ENCODE assay signal across 8 cellular contexts in genomic region chr19:15449620-15450527, GRCh38. TPM values are rescaled to one million over a fixed set of nuclear protein-coding genes. Genes with fewer than 3 reads are reported as not detected.
DNase-seq lines count a peak whose midpoint lies in the region; ATAC-seq and TF ChIP-seq lines count a peak whose summit lies in the region.

A gene with protein sequence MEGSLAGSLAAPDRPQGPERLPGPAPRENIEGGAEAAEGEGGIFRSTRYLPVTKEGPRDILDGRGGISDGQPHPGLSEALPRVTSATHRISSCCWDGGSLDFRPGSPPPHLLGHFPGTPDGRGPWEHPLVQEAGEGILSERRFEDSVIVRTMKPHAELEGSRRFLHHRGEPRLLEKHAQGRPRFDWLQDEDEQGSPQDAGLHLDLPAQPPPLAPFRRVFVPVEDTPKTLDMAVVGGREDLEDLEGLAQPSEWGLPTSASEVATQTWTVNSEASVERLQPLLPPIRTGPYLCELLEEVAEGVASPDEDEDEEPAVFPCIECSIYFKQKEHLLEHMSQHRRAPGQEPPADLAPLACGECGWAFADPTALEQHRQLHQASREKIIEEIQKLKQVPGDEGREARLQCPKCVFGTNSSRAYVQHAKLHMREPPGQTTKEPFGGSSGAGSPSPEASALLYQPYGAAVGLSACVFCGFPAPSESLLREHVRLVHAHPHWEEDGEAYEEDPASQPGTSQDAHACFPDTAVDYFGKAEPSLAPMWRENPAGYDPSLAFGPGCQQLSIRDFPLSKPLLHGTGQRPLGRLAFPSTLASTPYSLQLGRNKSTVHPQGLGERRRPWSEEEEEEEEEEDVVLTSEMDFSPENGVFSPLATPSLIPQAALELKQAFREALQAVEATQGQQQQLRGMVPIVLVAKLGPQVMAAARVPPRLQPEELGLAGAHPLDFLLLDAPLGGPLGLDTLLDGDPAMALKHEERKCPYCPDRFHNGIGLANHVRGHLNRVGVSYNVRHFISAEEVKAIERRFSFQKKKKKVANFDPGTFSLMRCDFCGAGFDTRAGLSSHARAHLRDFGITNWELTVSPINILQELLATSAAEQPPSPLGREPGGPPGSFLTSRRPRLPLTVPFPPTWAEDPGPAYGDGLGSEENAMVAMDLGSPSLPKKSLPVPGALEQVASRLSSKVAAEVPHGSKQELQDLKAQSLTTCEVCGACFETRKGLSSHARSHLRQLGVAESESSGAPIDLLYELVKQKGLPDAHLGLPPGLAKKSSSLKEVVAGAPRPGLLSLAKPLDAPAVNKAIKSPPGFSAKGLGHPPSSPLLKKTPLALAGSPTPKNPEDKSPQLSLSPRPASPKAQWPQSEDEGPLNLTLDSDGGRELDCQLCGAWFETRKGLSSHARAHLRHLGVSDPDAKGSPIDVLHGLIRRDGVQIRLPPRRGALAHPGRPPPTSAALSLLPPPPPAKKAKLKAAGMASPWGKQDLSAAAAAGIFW (N-terminal part only) (minus strand): TSS chr19:15449956. CDS start chr19:15448307, 1,649 bp downstream.

- H2AFZ ChIP-seq in SU-DHL-6 (ENCODE audit: low read depth, low read length, severe bottlenecking), result no peak within 1 kb of the TSS

- peak within 1 kb of the TSS; percentile 75 for H3K4me3 Mint-ChIP-seq in osteocyte (ENCODE audit: unreplicated experiment)

- peaks cover 8 to 25% of the 10 kb centered on the region in 2 donors for H3K36me3 Mint-ChIP-seq in activated naive CD4-positive, alpha-beta T cell treated with anti-CD3 and anti-CD28 coated beads, Interleukin-2, amount 50 U/mL, for 72 hours
- peaks cover 3% of the 10 kb centered on the region for H3K36me3 Mint-ChIP-seq in osteocyte (ENCODE audit: unreplicated experiment)

- H3K27ac ChIP-seq in HL-60 (replicated peaks), result no peak within 1 kb of the TSS
- H3K27ac ChIP-seq in SU-DHL-6 (ENCODE audit: low read depth, low read length), result no peak within 1 kb of the TSS
- peak within 1 kb of the TSS; percentile 83 for H3K27ac ChIP-seq in suprapubic skin

- H3K27me3 ChIP-seq in HL-60 (ENCODE audit: insufficient read depth, poor library complexity, severe bottlenecking) (no peaks in the 10 kb centered on the region), SU-DHL-6 (ENCODE audit: low read length) (no peaks in the 10 kb centered on the region), suprapubic skin (no peaks in the 10 kb centered on the region)

- TF ChIP-seq POLR2A in suprapubic skin (IDR thresholded peaks at IDR 0.05), result no peak

- intact Hi-C loops in head of caudate nucleus (cut with DNase I), result loop anchor here (10.0 kb wide), 1 partner anchor 325 kb away; a partner anchor contains a TSS

- peaks cover 2% of the 10 kb centered on the region for H3K27me3 Mint-ChIP-seq in osteocyte (ENCODE audit: unreplicated experiment)

- ATAC-seq in activated naive CD4-positive, alpha-beta T cell treated with anti-CD3 and anti-CD28 coated beads, Interleukin-2, amount 50 U/mL, for 72 hours, result peak; percentile 39 to 77

- peaks cover 26% of the 10 kb centered on the region for H3K4me1 ChIP-seq in suprapubic skin

- no peak within 1 kb of the TSS for H3K9ac ChIP-seq in SU-DHL-6 (ENCODE audit: low read length)

- peak within 1 kb of the TSS; percentile 13 to 86 for H3K27ac Mint-ChIP-seq in activated naive CD4-positive, alpha-beta T cell treated with anti-CD3 and anti-CD28 coated beads, Interleukin-2, amount 50 U/mL, for 72 hours
- H3K27ac Mint-ChIP-seq in osteocyte (ENCODE audit: unreplicated experiment), result peak within 1 kb of the TSS; percentile 87

- H4K20me1 ChIP-seq in SU-DHL-6 (ENCODE audit: low read depth, low read length), result no peaks in the 10 kb centered on the region

- H3K9me2 ChIP-seq in SU-DHL-6 (replicated peaks; ENCODE audit: insufficient read depth, low read length), result no peaks in the 10 kb centered on the region

- H3K4me2 ChIP-seq in SU-DHL-6 (ENCODE audit: low read depth, low read length, poor library complexity, severe bottlenecking), result peak within 1 kb of the TSS; percentile 33

- peak within 1 kb of the TSS; percentile 48 for H3K4me3 ChIP-seq in HL-60 (replicated peaks; ENCODE audit: insufficient read depth, low read length)
- H3K4me3 ChIP-seq in SU-DHL-6 (ENCODE audit: insufficient read depth, low read length, poor library complexity, severe bottlenecking), result no peak within 1 kb of the TSS
- peak within 1 kb of the TSS; percentile 79 for H3K4me3 ChIP-seq in suprapubic skin

- H3K36me3 ChIP-seq in SU-DHL-6 (ENCODE audit: low read length) (no peaks in the 10 kb centered on the region), suprapubic skin (no peaks in the 10 kb centered on the region)

- no peak for TF ChIP-seq EP300 in suprapubic skin (IDR thresholded peaks at IDR 0.05)

- 2% methylated on average over 18 of the region's 77 CpGs for WGBS in suprapubic skin

- DNase-seq in NCI-H1417 (lab: John Stamatoyannopoulos, UW) (peak; percentile 54 to 82 (median 76)), NCI-H1417 treated with DMSO at 0.1 percent for 48 hours (lab: John Stamatoyannopoulos, UW) (no peak), HL-60 (ENCODE audit: low read depth in 1 of 2, low spot score in 1 of 2) (peak in 1 of 2 experiments; percentile 60), head of caudate nucleus (peak; percentile 53 to 91 (median 81)), osteocyte (ENCODE audit: extremely low spot score, unreplicated experiment) (peak; percentile 95), suprapubic skin (ENCODE audit: low spot score in 2 of 2) (peak; percentile 90 to 91)
- DNase-seq in activated naive CD4-positive, alpha-beta T cell treated with anti-CD3 and anti-CD28 coated beads, Interleukin-2, amount 50 U/mL, for 72 hours (ENCODE audit: low spot score in 2 of 2), result peak in 1 of 2 donors; percentile 81

- peaks cover 8% of the 10 kb centered on the region; the same call in 1 of the 2 replicates for H3F3A ChIP-seq in SU-DHL-6 (ENCODE audit: insufficient read depth)

- H3K9me3 ChIP-seq in SU-DHL-6 (ENCODE audit: insufficient read depth, low read length) (no peaks in the 10 kb centered on the region), suprapubic skin (no peaks in the 10 kb centered on the region)

- peaks cover 25% of the 10 kb centered on the region for H3K4me1 Mint-ChIP-seq in osteocyte (ENCODE audit: unreplicated experiment)

- no peaks in the 10 kb centered on the region for H3K79me2 ChIP-seq in SU-DHL-6 (ENCODE audit: insufficient read depth, low read length)

- TF ChIP-seq CTCF in HL-60 (IDR thresholded peaks at IDR 0.05; ENCODE audit: insufficient read depth, low read length) (no peak), SU-DHL-6 (IDR thresholded peaks at IDR 0.05; ENCODE audit: insufficient read depth, low read length, poor library complexity, severe bottlenecking) (no peak), osteocyte (IDR thresholded peaks at IDR 0.05) (no peak), suprapubic skin (IDR thresholded peaks at IDR 0.05) (no peak)

- H3K9me3 Mint-ChIP-seq in activated naive CD4-positive, alpha-beta T cell treated with anti-CD3 and anti-CD28 coated beads, Interleukin-2, amount 50 U/mL, for 72 hours, result no peaks in the 10 kb centered on the region
- no peaks in the 10 kb centered on the region for H3K9me3 Mint-ChIP-seq in osteocyte (ENCODE audit: unreplicated experiment)

RNA-seq across cellular contexts. Expression of the gene that starts here (rescaled TPM):
- 10 to 100 TPM; 18.4 to 19.8 TPM for total RNA-seq in activated naive CD4-positive, alpha-beta T cell treated with anti-CD3 and anti-CD28 coated beads, Interleukin-2, amount 50 U/mL, for 72 hours
- total RNA-seq in osteocyte, result 52.4 and 55.0 TPM in 2 replicates
- total RNA-seq in suprapubic skin, result 10 to 100 TPM; 39.1 to 44.9 (median 41.0) TPM
